11 cellular contexts compared by ENCODE assay signal in genomic region chr17:44183024-44183423, GRCh38. TPM values are rescaled to one million over a fixed set of nuclear protein-coding genes. Genes with fewer than 3 reads are reported as not detected.
"Had no signal": no experiment of that assay in that cellular context is flagged by ENCODE, and none has a peak within 500 bp of the region (broad histone marks: within the 10 kb centered on the region; RNA-seq: fewer than 3 reads in every experiment).

No MANE protein-coding gene starts in this region.

- H3K4me3 ChIP-seq: esophagus squamous epithelium, heart left ventricle, stomach had no signal

- H3K27me3 Mint-ChIP-seq: activated CD4-positive, alpha-beta memory T cell treated with anti-CD3 and anti-CD28 coated beads for 36 hours had no signal

- H3K27me3 ChIP-seq: esophagus squamous epithelium, heart left ventricle, stomach had no signal

- H3K9me3 ChIP-seq: esophagus squamous epithelium, heart left ventricle, stomach had no signal

- ATAC-seq: heart left ventricle, natural killer cell had no signal

- H3K36me3 Mint-ChIP-seq: natural killer cell had no signal

- H3K4me3 Mint-ChIP-seq: activated CD4-positive, alpha-beta memory T cell treated with anti-CD3 and anti-CD28 coated beads for 36 hours; natural killer cell had no signal

- H3K27ac Mint-ChIP-seq: activated CD4-positive, alpha-beta memory T cell treated with anti-CD3 and anti-CD28 coated beads for 36 hours; natural killer cell had no signal

- H3K27ac ChIP-seq: esophagus squamous epithelium, heart left ventricle, stomach had no signal

- DNase-seq: activated CD4-positive, alpha-beta memory T cell treated with anti-CD3 and anti-CD28 coated beads for 36 hours; activated effector memory CD4-positive, alpha-beta T cell treated with Interleukin-2 at 50 U/mL for 16 hours; esophagus squamous epithelium; foreskin fibroblast; mammary epithelial cell; natural killer cell; stimulated activated CD4-positive, alpha-beta T cell treated with anti-CD3 and anti-CD28 coated beads, Interleukin-15, amount 100 ng/mL, for 24 hours; stimulated activated CD4-positive, alpha-beta T cell treated with anti-CD3 and anti-CD28 coated beads, Interleukin-4, amount 100 ng/mL, for 24 hours; stomach had no signal

- H3K9me3 Mint-ChIP-seq: activated CD4-positive, alpha-beta memory T cell treated with anti-CD3 and anti-CD28 coated beads for 36 hours; natural killer cell had no signal

RNA-seq across cellular contexts. Expression of gene ASB16, which starts 12.5 kb away (rescaled TPM):
- total RNA-seq: astrocyte, mammary epithelial cell, natural killer cell had no signal
- polyA plus RNA-seq: mammary epithelial cell had no signal
